8 cellular contexts compared by ENCODE assay signal in genomic region chr18:23994361-23994902, GRCh38. TPM values are rescaled to one million over a fixed set of nuclear protein-coding genes. Genes with fewer than 3 reads are reported as not detected.
DNase-seq lines count a peak whose midpoint lies in the region; ATAC-seq and TF ChIP-seq lines count a peak whose summit lies in the region.

No MANE protein-coding gene starts in this region.

- peak overlapping the region; percentile 25; the same call in 1 of the 2 replicates for H3K4me3 ChIP-seq in AG04450 (ENCODE audit: low read depth, low read length)
- H3K4me3 ChIP-seq in GM12875 (ENCODE audit: low read depth, low read length): peak overlapping the region; percentile 57
- no peak overlapping the region for H3K4me3 ChIP-seq in adrenal gland

- H3K27me3 ChIP-seq in AG04450 (ENCODE audit: control insufficient read depth, insufficient read depth, low read length): no peaks in the 10 kb centered on the region
- H3K27me3 ChIP-seq in adrenal gland: no peaks in the 10 kb centered on the region

- CTCF ChIA-PET in AG04450 (lab: Charles Lee): interaction anchor here (1.1 kb wide), 1 partner anchor 74 kb away, joined by 3 read pairs; no protein-coding TSS in a partner anchor

- no peak for ATAC-seq in HG03159 (IDR thresholded peaks at IDR 0.05; ENCODE audit: unreplicated experiment)
- no peak for ATAC-seq in HG02678 (IDR thresholded peaks at IDR 0.05; ENCODE audit: unreplicated experiment)
- no peak for ATAC-seq in HG03135 (IDR thresholded peaks at IDR 0.05; ENCODE audit: unreplicated experiment)

- peaks cover 9 to 27% of the 10 kb centered on the region in 2 donors for H3K4me1 ChIP-seq in adrenal gland (replicated peaks in 1 of 2)

- H3K36me3 ChIP-seq in adrenal gland (replicated peaks in 1 of 2): no peaks in the 10 kb centered on the region

- peak; percentile 76 for DNase-seq in AG04450 (ENCODE audit: low read depth, low spot score)
- peak; percentile 60 for DNase-seq in NCI-H2171 (lab: John Stamatoyannopoulos, UW)
- peak; percentile 48 to 82 (median 60) for DNase-seq in adrenal gland
- DNase-seq in kidney glomerular epithelial cell (lab: John Stamatoyannopoulos, UW): peak; percentile 74

- TF ChIP-seq POLR2A in adrenal gland (IDR thresholded peaks at IDR 0.05): peak in 1 of 2 donors; percentile 51

- H3K9me3 ChIP-seq in AG04450 (ENCODE audit: control insufficient read depth, insufficient read depth, low read length) (no peaks in the 10 kb centered on the region), adrenal gland (replicated peaks in 1 of 3) (no peaks in the 10 kb centered on the region)

- TF ChIP-seq CTCF in AG04450 (IDR thresholded peaks at IDR 0.05; ENCODE audit: low read depth, low read length) (no peak), GM12875 (IDR thresholded peaks at IDR 0.05; ENCODE audit: borderline replicate concordance, insufficient read depth, low read depth, low read length) (no peak), adrenal gland (IDR thresholded peaks at IDR 0.05) (no peak)

- 17 to 23% (median 23%) methylated on average over 9 of the region's 9 CpGs for WGBS in adrenal gland, 4 donors

- intact Hi-C loops in adrenal gland (cut with DNase I): no loop called here

- H3K27ac ChIP-seq in AG04450 (ENCODE audit: low read depth, low read length): no peak overlapping the region
- peak overlapping the region in 1 of 5 donors; percentile 49 for H3K27ac ChIP-seq in adrenal gland

- POLR2A ChIA-PET in AG04450 (lab: Yijun Ruan, JAX): interaction anchor here (0.6 kb wide), 1 partner anchor 24 kb away, joined by 4 read pairs; no protein-coding TSS in a partner anchor

RNA-seq across cellular contexts. Expression of gene TTC39C, which starts 20.1 kb away (rescaled TPM):
- polyA plus RNA-seq in AG04450 (2011; rRNA removed) (18.6 and 24.3 TPM in 2 replicates), adrenal gland (10 to 100 TPM; 31.2 to 53.5 (median 35.9) TPM)
- polyA minus RNA-seq in AG04450 (2011; rRNA and poly(A)+ RNA removed): 23.5 and 28.8 TPM in 2 replicates
- total RNA-seq in adrenal gland: 10 to 100 TPM; 37.9 to 77.6 (median 51.0) TPM

Comparison
In these comparisons a context has a peak if more than half of its experiments do, and no peak if none do; other contexts are left out.
1. H3K4me3 ChIP-seq: peak in AG04450 (single experiment) and GM12875 (single experiment); none in adrenal gland (0 of 4).
2. Peak in every context shown above with its lines, with median percentiles within 50 percentile points of each other: DNase-seq.